1 cellular context compared by ENCODE assay signal in the genomic region with DNA sequence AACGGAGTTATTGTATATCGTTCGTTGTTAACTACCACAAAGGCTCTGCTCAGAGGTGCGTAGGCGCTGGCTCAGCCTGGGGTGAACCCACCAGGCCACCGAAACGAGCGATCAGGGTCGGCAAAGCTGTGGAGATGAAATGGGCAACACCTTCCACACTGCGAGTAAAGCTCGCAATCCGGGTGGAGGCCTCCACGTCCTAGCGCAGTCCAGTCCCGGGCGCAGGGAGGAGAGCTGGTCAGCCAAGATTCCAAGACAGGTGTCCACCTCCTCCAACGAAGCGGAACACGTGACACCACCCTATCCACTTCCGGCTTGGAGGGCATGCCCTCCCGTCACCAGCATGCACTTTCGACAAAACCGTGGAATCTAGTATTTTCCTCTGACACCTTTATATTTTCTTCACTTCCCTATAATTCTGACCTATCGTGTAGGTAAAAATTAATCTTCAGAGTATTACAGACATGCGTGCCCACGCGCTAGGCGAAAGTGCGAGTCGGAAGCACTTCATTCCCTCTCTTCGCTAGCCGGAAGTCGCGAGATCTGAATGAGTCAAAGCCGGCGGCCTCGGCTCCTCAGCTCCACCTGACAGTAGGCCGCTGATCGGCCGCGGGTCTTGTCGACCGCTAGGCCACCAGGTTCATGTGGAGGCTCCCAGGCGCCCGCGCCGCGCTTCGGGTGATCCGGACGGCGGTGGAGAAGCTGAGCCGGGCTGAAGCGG.
TF ChIP-seq lines count a peak whose summit lies in the region.

A gene with protein sequence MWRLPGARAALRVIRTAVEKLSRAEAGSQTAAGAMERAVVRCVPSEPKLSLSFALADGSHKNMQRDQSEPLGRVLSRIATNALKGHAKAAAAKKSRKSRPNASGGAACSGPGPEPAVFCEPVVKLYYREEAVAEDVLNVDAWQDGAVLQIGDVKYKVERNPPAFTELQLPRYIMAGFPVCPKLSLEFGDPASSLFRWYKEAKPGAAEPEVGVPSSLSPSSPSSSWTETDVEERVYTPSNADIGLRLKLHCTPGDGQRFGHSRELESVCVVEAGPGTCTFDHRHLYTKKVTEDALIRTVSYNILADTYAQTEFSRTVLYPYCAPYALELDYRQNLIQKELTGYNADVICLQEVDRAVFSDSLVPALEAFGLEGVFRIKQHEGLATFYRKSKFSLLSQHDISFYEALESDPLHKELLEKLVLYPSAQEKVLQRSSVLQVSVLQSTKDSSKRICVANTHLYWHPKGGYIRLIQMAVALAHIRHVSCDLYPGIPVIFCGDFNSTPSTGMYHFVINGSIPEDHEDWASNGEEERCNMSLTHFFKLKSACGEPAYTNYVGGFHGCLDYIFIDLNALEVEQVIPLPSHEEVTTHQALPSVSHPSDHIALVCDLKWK (plus strand): TSS at position 537 of the 721 bp plus-strand sequence. CDS start 106 bp downstream, at position 643.

TF ChIP-seq in K562, 482 proteins besides CTCF, POLR2A, EP300 and RAD21 (continued from another document and continues in another):
- TF ChIP-seq, protein P1, sequence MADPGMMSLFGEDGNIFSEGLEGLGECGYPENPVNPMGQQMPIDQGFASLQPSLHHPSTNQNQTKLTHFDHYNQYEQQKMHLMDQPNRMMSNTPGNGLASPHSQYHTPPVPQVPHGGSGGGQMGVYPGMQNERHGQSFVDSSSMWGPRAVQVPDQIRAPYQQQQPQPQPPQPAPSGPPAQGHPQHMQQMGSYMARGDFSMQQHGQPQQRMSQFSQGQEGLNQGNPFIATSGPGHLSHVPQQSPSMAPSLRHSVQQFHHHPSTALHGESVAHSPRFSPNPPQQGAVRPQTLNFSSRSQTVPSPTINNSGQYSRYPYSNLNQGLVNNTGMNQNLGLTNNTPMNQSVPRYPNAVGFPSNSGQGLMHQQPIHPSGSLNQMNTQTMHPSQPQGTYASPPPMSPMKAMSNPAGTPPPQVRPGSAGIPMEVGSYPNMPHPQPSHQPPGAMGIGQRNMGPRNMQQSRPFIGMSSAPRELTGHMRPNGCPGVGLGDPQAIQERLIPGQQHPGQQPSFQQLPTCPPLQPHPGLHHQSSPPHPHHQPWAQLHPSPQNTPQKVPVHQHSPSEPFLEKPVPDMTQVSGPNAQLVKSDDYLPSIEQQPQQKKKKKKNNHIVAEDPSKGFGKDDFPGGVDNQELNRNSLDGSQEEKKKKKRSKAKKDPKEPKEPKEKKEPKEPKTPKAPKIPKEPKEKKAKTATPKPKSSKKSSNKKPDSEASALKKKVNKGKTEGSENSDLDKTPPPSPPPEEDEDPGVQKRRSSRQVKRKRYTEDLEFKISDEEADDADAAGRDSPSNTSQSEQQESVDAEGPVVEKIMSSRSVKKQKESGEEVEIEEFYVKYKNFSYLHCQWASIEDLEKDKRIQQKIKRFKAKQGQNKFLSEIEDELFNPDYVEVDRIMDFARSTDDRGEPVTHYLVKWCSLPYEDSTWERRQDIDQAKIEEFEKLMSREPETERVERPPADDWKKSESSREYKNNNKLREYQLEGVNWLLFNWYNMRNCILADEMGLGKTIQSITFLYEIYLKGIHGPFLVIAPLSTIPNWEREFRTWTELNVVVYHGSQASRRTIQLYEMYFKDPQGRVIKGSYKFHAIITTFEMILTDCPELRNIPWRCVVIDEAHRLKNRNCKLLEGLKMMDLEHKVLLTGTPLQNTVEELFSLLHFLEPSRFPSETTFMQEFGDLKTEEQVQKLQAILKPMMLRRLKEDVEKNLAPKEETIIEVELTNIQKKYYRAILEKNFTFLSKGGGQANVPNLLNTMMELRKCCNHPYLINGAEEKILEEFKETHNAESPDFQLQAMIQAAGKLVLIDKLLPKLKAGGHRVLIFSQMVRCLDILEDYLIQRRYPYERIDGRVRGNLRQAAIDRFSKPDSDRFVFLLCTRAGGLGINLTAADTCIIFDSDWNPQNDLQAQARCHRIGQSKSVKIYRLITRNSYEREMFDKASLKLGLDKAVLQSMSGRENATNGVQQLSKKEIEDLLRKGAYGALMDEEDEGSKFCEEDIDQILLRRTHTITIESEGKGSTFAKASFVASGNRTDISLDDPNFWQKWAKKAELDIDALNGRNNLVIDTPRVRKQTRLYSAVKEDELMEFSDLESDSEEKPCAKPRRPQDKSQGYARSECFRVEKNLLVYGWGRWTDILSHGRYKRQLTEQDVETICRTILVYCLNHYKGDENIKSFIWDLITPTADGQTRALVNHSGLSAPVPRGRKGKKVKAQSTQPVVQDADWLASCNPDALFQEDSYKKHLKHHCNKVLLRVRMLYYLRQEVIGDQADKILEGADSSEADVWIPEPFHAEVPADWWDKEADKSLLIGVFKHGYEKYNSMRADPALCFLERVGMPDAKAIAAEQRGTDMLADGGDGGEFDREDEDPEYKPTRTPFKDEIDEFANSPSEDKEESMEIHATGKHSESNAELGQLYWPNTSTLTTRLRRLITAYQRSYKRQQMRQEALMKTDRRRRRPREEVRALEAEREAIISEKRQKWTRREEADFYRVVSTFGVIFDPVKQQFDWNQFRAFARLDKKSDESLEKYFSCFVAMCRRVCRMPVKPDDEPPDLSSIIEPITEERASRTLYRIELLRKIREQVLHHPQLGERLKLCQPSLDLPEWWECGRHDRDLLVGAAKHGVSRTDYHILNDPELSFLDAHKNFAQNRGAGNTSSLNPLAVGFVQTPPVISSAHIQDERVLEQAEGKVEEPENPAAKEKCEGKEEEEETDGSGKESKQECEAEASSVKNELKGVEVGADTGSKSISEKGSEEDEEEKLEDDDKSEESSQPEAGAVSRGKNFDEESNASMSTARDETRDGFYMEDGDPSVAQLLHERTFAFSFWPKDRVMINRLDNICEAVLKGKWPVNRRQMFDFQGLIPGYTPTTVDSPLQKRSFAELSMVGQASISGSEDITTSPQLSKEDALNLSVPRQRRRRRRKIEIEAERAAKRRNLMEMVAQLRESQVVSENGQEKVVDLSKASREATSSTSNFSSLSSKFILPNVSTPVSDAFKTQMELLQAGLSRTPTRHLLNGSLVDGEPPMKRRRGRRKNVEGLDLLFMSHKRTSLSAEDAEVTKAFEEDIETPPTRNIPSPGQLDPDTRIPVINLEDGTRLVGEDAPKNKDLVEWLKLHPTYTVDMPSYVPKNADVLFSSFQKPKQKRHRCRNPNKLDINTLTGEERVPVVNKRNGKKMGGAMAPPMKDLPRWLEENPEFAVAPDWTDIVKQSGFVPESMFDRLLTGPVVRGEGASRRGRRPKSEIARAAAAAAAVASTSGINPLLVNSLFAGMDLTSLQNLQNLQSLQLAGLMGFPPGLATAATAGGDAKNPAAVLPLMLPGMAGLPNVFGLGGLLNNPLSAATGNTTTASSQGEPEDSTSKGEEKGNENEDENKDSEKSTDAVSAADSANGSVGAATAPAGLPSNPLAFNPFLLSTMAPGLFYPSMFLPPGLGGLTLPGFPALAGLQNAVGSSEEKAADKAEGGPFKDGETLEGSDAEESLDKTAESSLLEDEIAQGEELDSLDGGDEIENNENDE (IDR thresholded peaks at IDR 0.05; ENCODE audit: low read depth, low read length): no peak
- TF ChIP-seq NFIX (CRISPR knock-in tag; IDR thresholded peaks at IDR 0.05; ENCODE audit: low read depth): no peak
- no peak for TF ChIP-seq HDGF (IDR thresholded peaks at IDR 0.05)
- TF ChIP-seq ZNF134 (CRISPR knock-in tag; conservative IDR thresholded peaks at IDR 0.05): no peak
- TF ChIP-seq NR2F6 (CRISPR knock-in tag; IDR thresholded peaks at IDR 0.05): no peak
- TF ChIP-seq XRCC5 (IDR thresholded peaks at IDR 0.05; ENCODE audit: low read depth, low read length): no peak
- TF ChIP-seq EWSR1 (IDR thresholded peaks at IDR 0.05; ENCODE audit: borderline replicate concordance, low read depth, partially characterized antibody): no peak
- TF ChIP-seq SRSF9 (IDR thresholded peaks at IDR 0.05; ENCODE audit: borderline replicate concordance, low read depth, low read length): no peak
- TF ChIP-seq ZNF57 (CRISPR knock-in tag; IDR thresholded peaks at IDR 0.05): 0 out of 2 replicates have a peak, but pooled peaks have one; percentile 6
- TF ChIP-seq, protein P2, sequence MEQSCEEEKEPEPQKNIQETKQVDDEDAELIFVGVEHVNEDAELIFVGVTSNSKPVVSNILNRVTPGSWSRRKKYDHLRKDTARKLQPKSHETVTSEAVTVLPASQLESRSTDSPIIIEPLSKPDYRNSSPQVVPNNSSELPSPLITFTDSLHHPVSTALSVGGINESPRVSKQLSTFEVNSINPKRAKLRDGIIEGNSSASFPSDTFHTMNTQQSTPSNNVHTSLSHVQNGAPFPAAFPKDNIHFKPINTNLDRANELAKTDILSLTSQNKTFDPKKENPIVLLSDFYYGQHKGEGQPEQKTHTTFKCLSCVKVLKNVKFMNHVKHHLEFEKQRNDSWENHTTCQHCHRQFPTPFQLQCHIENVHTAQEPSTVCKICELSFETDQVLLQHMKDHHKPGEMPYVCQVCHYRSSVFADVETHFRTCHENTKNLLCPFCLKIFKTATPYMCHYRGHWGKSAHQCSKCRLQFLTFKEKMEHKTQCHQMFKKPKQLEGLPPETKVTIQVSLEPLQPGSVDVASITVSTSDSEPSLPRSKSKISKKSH (CRISPR knock-in tag; IDR thresholded peaks at IDR 0.05): no peak
- TF ChIP-seq ZNF384 (IDR thresholded peaks at IDR 0.05; ENCODE audit: low read depth, low read length): no peak
- TF ChIP-seq ZNF253 (CRISPR knock-in tag; conservative IDR thresholded peaks at IDR 0.05): no peak
- TF ChIP-seq, protein P3, sequence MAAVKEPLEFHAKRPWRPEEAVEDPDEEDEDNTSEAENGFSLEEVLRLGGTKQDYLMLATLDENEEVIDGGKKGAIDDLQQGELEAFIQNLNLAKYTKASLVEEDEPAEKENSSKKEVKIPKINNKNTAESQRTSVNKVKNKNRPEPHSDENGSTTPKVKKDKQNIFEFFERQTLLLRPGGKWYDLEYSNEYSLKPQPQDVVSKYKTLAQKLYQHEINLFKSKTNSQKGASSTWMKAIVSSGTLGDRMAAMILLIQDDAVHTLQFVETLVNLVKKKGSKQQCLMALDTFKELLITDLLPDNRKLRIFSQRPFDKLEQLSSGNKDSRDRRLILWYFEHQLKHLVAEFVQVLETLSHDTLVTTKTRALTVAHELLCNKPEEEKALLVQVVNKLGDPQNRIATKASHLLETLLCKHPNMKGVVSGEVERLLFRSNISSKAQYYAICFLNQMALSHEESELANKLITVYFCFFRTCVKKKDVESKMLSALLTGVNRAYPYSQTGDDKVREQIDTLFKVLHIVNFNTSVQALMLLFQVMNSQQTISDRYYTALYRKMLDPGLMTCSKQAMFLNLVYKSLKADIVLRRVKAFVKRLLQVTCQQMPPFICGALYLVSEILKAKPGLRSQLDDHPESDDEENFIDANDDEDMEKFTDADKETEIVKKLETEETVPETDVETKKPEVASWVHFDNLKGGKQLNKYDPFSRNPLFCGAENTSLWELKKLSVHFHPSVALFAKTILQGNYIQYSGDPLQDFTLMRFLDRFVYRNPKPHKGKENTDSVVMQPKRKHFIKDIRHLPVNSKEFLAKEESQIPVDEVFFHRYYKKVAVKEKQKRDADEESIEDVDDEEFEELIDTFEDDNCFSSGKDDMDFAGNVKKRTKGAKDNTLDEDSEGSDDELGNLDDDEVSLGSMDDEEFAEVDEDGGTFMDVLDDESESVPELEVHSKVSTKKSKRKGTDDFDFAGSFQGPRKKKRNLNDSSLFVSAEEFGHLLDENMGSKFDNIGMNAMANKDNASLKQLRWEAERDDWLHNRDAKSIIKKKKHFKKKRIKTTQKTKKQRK (IDR thresholded peaks at IDR 0.05; ENCODE audit: borderline replicate concordance, low read depth, low read length): no peak
- TF ChIP-seq TCF7 (IDR thresholded peaks at IDR 0.05; ENCODE audit: borderline replicate concordance): no peak
- TF ChIP-seq SRSF3 (IDR thresholded peaks at IDR 0.05; ENCODE audit: insufficient read depth, low read length): no peak
- TF ChIP-seq KLF1 (tag; IDR thresholded peaks at IDR 0.05): peak; percentile 75
- TF ChIP-seq PCBP1 (IDR thresholded peaks at IDR 0.05; ENCODE audit: low read depth, low read length, poor library complexity, severe bottlenecking): no peak
- no peak for TF ChIP-seq ZNF586 (CRISPR knock-in tag; conservative IDR thresholded peaks at IDR 0.05)
- TF ChIP-seq, protein P4, sequence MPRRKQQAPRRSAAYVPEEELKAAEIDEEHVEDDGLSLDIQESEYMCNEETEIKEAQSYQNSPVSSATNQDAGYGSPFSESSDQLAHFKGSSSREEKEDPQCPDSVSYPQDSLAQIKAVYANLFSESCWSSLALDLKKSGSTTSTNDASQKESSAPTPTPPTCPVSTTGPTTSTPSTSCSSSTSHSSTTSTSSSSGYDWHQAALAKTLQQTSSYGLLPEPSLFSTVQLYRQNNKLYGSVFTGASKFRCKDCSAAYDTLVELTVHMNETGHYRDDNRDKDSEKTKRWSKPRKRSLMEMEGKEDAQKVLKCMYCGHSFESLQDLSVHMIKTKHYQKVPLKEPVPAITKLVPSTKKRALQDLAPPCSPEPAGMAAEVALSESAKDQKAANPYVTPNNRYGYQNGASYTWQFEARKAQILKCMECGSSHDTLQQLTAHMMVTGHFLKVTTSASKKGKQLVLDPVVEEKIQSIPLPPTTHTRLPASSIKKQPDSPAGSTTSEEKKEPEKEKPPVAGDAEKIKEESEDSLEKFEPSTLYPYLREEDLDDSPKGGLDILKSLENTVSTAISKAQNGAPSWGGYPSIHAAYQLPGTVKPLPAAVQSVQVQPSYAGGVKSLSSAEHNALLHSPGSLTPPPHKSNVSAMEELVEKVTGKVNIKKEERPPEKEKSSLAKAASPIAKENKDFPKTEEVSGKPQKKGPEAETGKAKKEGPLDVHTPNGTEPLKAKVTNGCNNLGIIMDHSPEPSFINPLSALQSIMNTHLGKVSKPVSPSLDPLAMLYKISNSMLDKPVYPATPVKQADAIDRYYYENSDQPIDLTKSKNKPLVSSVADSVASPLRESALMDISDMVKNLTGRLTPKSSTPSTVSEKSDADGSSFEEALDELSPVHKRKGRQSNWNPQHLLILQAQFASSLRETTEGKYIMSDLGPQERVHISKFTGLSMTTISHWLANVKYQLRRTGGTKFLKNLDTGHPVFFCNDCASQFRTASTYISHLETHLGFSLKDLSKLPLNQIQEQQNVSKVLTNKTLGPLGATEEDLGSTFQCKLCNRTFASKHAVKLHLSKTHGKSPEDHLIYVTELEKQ (CRISPR knock-in tag; IDR thresholded peaks at IDR 0.05): no peak
- TF ChIP-seq, protein P5, sequence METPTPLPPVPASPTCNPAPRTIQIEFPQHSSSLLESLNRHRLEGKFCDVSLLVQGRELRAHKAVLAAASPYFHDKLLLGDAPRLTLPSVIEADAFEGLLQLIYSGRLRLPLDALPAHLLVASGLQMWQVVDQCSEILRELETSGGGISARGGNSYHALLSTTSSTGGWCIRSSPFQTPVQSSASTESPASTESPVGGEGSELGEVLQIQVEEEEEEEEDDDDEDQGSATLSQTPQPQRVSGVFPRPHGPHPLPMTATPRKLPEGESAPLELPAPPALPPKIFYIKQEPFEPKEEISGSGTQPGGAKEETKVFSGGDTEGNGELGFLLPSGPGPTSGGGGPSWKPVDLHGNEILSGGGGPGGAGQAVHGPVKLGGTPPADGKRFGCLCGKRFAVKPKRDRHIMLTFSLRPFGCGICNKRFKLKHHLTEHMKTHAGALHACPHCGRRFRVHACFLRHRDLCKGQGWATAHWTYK (CRISPR knock-in tag; IDR thresholded peaks at IDR 0.05): peak; percentile 54; the same call in 1 of the 2 replicates
- TF ChIP-seq MED1 (CRISPR knock-in tag; IDR thresholded peaks at IDR 0.05; ENCODE audit: borderline replicate concordance): no peak
- TF ChIP-seq WHSC1 (IDR thresholded peaks at IDR 0.05; ENCODE audit: low read length): no peak
- no peak for TF ChIP-seq ZNF507 (tag; conservative IDR thresholded peaks at IDR 0.05)
- TF ChIP-seq NCOA4 (IDR thresholded peaks at IDR 0.05; ENCODE audit: partially characterized antibody): no peak
- TF ChIP-seq ZNF3 (CRISPR knock-in tag; IDR thresholded peaks at IDR 0.05): no peak
- peak; percentile 15 for TF ChIP-seq HNRNPLL (IDR thresholded peaks at IDR 0.05; ENCODE audit: low read depth, low read length, poor library complexity, severe bottlenecking)
- no peak for TF ChIP-seq SREBF1 (IDR thresholded peaks at IDR 0.05; ENCODE audit: borderline replicate concordance, low read depth, low read length)
- no peak for TF ChIP-seq CBX8 (IDR thresholded peaks at IDR 0.05; ENCODE audit: borderline replicate concordance, extremely low read depth, low read depth, low read length, poor library complexity, severe bottlenecking)
- no peak for TF ChIP-seq HNRNPL (IDR thresholded peaks at IDR 0.05; ENCODE audit: low read depth, low read length)
- TF ChIP-seq HSF4 (CRISPR knock-in tag; IDR thresholded peaks at IDR 0.05; ENCODE audit: borderline replicate concordance): no peak
- no peak for TF ChIP-seq ZNF217 (CRISPR knock-in tag; IDR thresholded peaks at IDR 0.05)
